10 cellular contexts compared by ENCODE assay signal in the genomic region with DNA sequence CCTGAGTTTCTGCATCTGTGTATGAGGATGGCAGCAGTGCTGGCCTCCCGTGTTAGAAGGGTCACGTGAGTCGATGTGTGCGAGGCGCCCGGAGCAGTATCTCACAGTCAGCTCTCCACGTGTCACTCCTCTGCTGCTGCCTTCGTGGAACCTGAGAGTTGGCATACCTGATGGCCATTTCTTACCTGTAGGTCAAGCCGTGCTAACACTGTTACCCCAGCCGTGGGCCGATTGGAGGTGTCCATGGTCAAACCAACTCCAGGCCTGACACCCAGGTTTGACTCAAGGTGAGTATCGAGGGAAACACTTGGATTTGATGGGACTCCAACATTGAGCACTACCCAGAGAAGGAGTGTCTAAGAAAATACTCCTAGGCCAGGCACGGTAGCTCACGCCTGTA.
"Had no signal": no experiment of that assay in that cellular context is flagged by ENCODE, and none has a peak within 500 bp of the region (broad histone marks: within the 10 kb centered on the region; RNA-seq: fewer than 3 reads in every experiment).

No MANE protein-coding gene starts in this region.

- DNase-seq: GM23248, GOT3, H7, HFFc6, KBM-7 had no signal

- H3K27ac Mint-ChIP-seq: HFFc6 had no signal

- H3K9me3 Mint-ChIP-seq: HFFc6 had no signal

- H3K9ac ChIP-seq: GM23248, KMS-11 had no signal

- H3K4me1 ChIP-seq: HAP-1 had no signal

- H3K9me3 ChIP-seq: HAP-1 had no signal

- H3K4me2 ChIP-seq: KMS-11 had no signal

- H2AFZ ChIP-seq: GM23248 had no signal

- H3K4me3 Mint-ChIP-seq: HFFc6 had no signal

- ATAC-seq: HCT116, HepG2 had no signal

- FAIRE-seq: HepG2 had no signal

- H3K27ac ChIP-seq: GM23248, HL-60, KMS-11 had no signal

- H3K4me3 ChIP-seq: GM23248, HAP-1 had no signal
